ENCODE assay signal across 2 cellular contexts in genomic region chr3:150335631-150336030, GRCh38.
TF ChIP-seq lines count a peak whose summit lies in the region.

No MANE protein-coding gene starts in this region.

TF ChIP-seq in HCT116, 20 proteins besides CTCF, POLR2A, EP300 and RAD21:
- TF ChIP-seq SIN3A (IDR thresholded peaks at IDR 0.05; ENCODE audit: low read depth) (no peak), JUND (IDR thresholded peaks at IDR 0.05) (no peak), ELF1 (IDR thresholded peaks at IDR 0.05; ENCODE audit: borderline replicate concordance, low read depth) (no peak), SP1 (IDR thresholded peaks at IDR 0.05; ENCODE audit: low read depth) (no peak), YY1 (IDR thresholded peaks at IDR 0.05; ENCODE audit: extremely low read depth, insufficient replicate concordance, low read depth, low read length) (no peak), CEBPB (IDR thresholded peaks at IDR 0.05; ENCODE audit: low read depth) (no peak), ZFX (IDR thresholded peaks at IDR 0.05) (no peak), EZH2 (IDR thresholded peaks at IDR 0.05) (no peak), EZH2phosphoT487 (IDR thresholded peaks at IDR 0.05; ENCODE audit: borderline replicate concordance) (no peak), FOSL1 (IDR thresholded peaks at IDR 0.05; ENCODE audit: low read depth) (no peak), MAX (IDR thresholded peaks at IDR 0.05) (no peak), TCF7L2 (IDR thresholded peaks at IDR 0.05; ENCODE audit: borderline replicate concordance, extremely low read depth, insufficient read depth, insufficient read length) (no peak), SRF (IDR thresholded peaks at IDR 0.05; ENCODE audit: low read depth) (no peak), ZNF274 (IDR thresholded peaks at IDR 0.05; ENCODE audit: low read depth, low read length) (no peak), CBX3 (IDR thresholded peaks at IDR 0.05; ENCODE audit: low read depth) (no peak), EGR1 (IDR thresholded peaks at IDR 0.05; ENCODE audit: low read depth) (no peak), POLR2AphosphoS5 (IDR thresholded peaks at IDR 0.05; ENCODE audit: low read depth, low read length) (no peak)
- TF ChIP-seq, protein P1, sequence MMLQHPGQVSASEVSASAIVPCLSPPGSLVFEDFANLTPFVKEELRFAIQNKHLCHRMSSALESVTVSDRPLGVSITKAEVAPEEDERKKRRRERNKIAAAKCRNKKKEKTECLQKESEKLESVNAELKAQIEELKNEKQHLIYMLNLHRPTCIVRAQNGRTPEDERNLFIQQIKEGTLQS (IDR thresholded peaks at IDR 0.05), result no peak
- TF ChIP-seq, protein P2, sequence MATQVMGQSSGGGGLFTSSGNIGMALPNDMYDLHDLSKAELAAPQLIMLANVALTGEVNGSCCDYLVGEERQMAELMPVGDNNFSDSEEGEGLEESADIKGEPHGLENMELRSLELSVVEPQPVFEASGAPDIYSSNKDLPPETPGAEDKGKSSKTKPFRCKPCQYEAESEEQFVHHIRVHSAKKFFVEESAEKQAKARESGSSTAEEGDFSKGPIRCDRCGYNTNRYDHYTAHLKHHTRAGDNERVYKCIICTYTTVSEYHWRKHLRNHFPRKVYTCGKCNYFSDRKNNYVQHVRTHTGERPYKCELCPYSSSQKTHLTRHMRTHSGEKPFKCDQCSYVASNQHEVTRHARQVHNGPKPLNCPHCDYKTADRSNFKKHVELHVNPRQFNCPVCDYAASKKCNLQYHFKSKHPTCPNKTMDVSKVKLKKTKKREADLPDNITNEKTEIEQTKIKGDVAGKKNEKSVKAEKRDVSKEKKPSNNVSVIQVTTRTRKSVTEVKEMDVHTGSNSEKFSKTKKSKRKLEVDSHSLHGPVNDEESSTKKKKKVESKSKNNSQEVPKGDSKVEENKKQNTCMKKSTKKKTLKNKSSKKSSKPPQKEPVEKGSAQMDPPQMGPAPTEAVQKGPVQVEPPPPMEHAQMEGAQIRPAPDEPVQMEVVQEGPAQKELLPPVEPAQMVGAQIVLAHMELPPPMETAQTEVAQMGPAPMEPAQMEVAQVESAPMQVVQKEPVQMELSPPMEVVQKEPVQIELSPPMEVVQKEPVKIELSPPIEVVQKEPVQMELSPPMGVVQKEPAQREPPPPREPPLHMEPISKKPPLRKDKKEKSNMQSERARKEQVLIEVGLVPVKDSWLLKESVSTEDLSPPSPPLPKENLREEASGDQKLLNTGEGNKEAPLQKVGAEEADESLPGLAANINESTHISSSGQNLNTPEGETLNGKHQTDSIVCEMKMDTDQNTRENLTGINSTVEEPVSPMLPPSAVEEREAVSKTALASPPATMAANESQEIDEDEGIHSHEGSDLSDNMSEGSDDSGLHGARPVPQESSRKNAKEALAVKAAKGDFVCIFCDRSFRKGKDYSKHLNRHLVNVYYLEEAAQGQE (IDR thresholded peaks at IDR 0.05; ENCODE audit: low read depth), result no peak
- TF ChIP-seq, protein P3, sequence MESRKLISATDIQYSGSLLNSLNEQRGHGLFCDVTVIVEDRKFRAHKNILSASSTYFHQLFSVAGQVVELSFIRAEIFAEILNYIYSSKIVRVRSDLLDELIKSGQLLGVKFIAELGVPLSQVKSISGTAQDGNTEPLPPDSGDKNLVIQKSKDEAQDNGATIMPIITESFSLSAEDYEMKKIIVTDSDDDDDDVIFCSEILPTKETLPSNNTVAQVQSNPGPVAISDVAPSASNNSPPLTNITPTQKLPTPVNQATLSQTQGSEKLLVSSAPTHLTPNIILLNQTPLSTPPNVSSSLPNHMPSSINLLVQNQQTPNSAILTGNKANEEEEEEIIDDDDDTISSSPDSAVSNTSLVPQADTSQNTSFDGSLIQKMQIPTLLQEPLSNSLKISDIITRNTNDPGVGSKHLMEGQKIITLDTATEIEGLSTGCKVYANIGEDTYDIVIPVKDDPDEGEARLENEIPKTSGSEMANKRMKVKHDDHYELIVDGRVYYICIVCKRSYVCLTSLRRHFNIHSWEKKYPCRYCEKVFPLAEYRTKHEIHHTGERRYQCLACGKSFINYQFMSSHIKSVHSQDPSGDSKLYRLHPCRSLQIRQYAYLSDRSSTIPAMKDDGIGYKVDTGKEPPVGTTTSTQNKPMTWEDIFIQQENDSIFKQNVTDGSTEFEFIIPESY (IDR thresholded peaks at IDR 0.05; ENCODE audit: extremely low read depth, insufficient replicate concordance, low read length), result no peak
TF ChIP-seq in HCT116: peak in this region for 0.

TF ChIP-seq in WTC11, 78 proteins besides CTCF, POLR2A, EP300 and RAD21:
- no peak for TF ChIP-seq ZNF416 (CRISPR knock-in tag; IDR thresholded peaks at IDR 0.05)
- TF ChIP-seq NR3C1 (CRISPR knock-in tag; conservative IDR thresholded peaks at IDR 0.05; ENCODE audit: low read depth), result no peak
- no peak for TF ChIP-seq ZNF121 (CRISPR knock-in tag; IDR thresholded peaks at IDR 0.05)
- TF ChIP-seq NFE2L1 (CRISPR knock-in tag; IDR thresholded peaks at IDR 0.05), result no peak
- TF ChIP-seq ZNF138 (CRISPR knock-in tag; conservative IDR thresholded peaks at IDR 0.05), result no peak
- no peak for TF ChIP-seq SMAD3 (CRISPR knock-in tag; IDR thresholded peaks at IDR 0.05; ENCODE audit: borderline replicate concordance)
